ENCODE assay signal across 8 cellular contexts in the genomic region with DNA sequence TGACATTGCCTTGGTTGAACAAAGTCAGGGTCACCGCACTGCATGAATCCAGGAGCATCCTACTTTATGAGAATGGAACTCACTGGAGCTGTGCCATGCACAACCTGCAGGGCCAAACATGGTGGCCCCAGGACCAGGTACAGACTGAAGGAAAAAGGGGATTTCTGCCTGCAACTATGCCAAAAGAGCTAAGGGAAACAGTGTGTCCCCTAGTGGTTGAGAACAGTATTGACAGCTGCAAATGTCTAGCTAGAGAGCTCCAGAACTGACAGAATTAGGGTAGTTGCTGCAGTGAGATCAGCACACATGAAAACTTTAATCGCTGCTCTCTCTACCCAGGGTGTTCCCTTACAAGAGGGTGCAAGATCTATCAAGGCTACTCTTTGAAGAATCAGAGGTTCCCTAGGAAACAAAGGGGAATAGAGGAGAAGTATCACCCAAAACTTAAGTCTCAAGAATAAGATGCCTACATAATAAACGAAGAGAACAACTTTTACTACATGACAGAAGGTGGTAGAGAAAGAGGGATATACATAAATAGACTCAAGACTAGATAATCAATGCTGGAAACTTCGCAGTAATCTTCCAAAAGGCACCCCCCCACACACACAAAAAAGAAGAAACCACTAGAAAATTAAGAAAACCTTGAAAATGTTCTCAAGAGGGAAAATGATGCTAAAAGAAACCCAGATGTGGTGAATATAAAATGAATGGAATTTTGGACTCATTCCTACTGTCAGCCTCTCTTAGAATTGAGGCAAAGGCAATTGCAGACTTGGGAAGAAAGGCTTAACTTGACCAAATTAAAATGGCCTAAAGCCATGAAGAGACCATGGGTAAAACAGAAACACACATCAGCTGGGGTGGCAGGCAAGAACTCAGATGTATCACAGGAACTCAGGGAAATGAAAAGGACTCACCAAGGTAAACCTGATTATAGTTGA.
DNase-seq lines count a peak whose midpoint lies in the region; ATAC-seq and TF ChIP-seq lines count a peak whose summit lies in the region.

No MANE protein-coding gene starts in this region.

- no peaks in the 10 kb centered on the region for H3K36me3 Mint-ChIP-seq in T-helper 2 cell treated with Interferon-gamma antibody and Interleukin-4, amounts not matched to agents 5 μg/mL and 100 μg/mL, for 36 hours (ENCODE audit: low read depth)

- H3K4me3 ChIP-seq in adipocyte (ENCODE audit: low read length): no peak overlapping the region

- no peak overlapping the region for H3K4me3 Mint-ChIP-seq in T-helper 2 cell treated with Interferon-gamma antibody and Interleukin-4, amounts not matched to agents 5 μg/mL and 100 μg/mL, for 36 hours

- H3K27me3 ChIP-seq in adipocyte (replicated peaks; ENCODE audit: control insufficient read depth, insufficient read depth, low read length): no peaks in the 10 kb centered on the region

- no peak overlapping the region for H3K9ac ChIP-seq in adipocyte (ENCODE audit: low read length)

- no peaks in the 10 kb centered on the region for H3K9me3 Mint-ChIP-seq in T-helper 2 cell treated with Interferon-gamma antibody and Interleukin-4, amounts not matched to agents 5 μg/mL and 100 μg/mL, for 36 hours

- no peaks in the 10 kb centered on the region for H3K27me3 Mint-ChIP-seq in T-helper 2 cell treated with Interferon-gamma antibody and Interleukin-4, amounts not matched to agents 5 μg/mL and 100 μg/mL, for 36 hours (ENCODE audit: low read depth)

- peaks cover 3% of the 10 kb centered on the region for H3K4me1 Mint-ChIP-seq in T-helper 2 cell treated with Interferon-gamma antibody and Interleukin-4, amounts not matched to agents 5 μg/mL and 100 μg/mL, for 36 hours (ENCODE audit: low read depth)

- peak; percentile 66 for TF ChIP-seq CTCF in GM20000 (IDR thresholded peaks at IDR 0.05; ENCODE audit: extremely low read depth, missing control alignments)

- H3K27ac Mint-ChIP-seq in T-helper 2 cell treated with Interferon-gamma antibody and Interleukin-4, amounts not matched to agents 5 μg/mL and 100 μg/mL, for 36 hours: no peak overlapping the region

- H3K9me3 ChIP-seq in adipocyte (ENCODE audit: control insufficient read depth, low read length): no peaks in the 10 kb centered on the region

- no peak for ATAC-seq in HG03521 (IDR thresholded peaks at IDR 0.05; ENCODE audit: unreplicated experiment)

- DNase-seq in DMS53 (lab: John Stamatoyannopoulos, UW) (peak; percentile 72), GM20000 (ENCODE audit: low spot score) (peak; percentile 60), NCI-H2227 (lab: John Stamatoyannopoulos, UW; ENCODE audit: unreplicated experiment) (peak; percentile 48), adipocyte (ENCODE audit: low read depth) (peak; percentile 74), kidney tubule cell (ENCODE audit: low spot score) (peak; percentile 44)
- DNase-seq in T-helper 2 cell treated with Interferon-gamma antibody and Interleukin-4, amounts not matched to agents 5 μg/mL and 100 μg/mL, for 36 hours (ENCODE audit: low spot score): no peak
- no peak for DNase-seq in activated CD8-positive, alpha-beta memory T cell treated with anti-CD3 and anti-CD28 coated beads, Interleukin-2, amount 50 U/mL, for 48 hours

- H3K4me1 ChIP-seq in adipocyte (ENCODE audit: control insufficient read depth, insufficient read depth, low read length): peaks cover 15% of the 10 kb centered on the region

- H3K36me3 ChIP-seq in adipocyte (ENCODE audit: control insufficient read depth, insufficient read depth, low read length, severe bottlenecking): no peaks in the 10 kb centered on the region

Comparison
In these comparisons a context has a peak if more than half of its experiments do, and no peak if none do; other contexts are left out.
1. DNase-seq: peak in DMS53 (single experiment), GM20000 (single experiment), NCI-H2227 (single experiment), adipocyte (single experiment) and kidney tubule cell (single experiment); none in T-helper 2 cell treated with Interferon-gamma antibody and Interleukin-4, amounts not matched to agents 5 μg/mL and 100 μg/mL, for 36 hours (single experiment) and activated CD8-positive, alpha-beta memory T cell treated with anti-CD3 and anti-CD28 coated beads, Interleukin-2, amount 50 U/mL, for 48 hours (single experiment).